ENCODE assay signal across 17 cellular contexts in the genomic region with DNA sequence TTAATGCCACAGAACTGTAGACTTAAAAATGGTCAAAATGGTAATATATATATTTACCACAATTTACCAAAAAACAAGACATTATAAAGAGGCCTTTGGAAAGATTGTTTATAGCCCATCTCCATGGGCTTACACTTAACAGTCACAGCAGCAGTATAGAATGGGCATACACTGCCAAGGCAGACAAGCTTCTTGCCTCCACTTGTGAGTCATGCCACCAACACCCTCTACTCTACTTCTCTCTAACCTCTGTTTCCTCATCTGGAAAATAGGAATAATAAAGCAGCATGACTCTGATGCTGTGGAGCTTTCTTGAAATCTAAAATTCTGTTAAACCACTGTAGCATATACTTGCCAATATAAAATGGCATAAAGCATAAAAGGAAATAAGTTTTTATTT. TPM values are rescaled to one million over a fixed set of nuclear protein-coding genes. Genes with fewer than 3 reads are reported as not detected.
A peak's percentile ranks its signal among the peaks of the same experiment; 100 is the strongest.
DNase-seq lines count a peak whose midpoint lies in the region; ATAC-seq, FAIRE-seq and TF ChIP-seq lines count a peak whose summit lies in the region.
"Had no signal": no experiment of that assay in that cellular context is flagged by ENCODE, and none has a peak within 500 bp of the region (broad histone marks: within the 10 kb centered on the region; RNA-seq: fewer than 3 reads in every experiment).

No MANE protein-coding gene starts in this region.

- DNase-seq in GM23248 = peak; percentile 4
- peak; percentile 40 for DNase-seq in HT1080 (ENCODE audit: low read depth)
- DNase-seq in bronchial epithelial cell (ENCODE audit: low read depth) = peak; percentile 22
- no peak for DNase-seq in lower lobe of right lung
- DNase-seq in trophoblast cell = no peak
- DNase-seq in RPMI8226 = no peak
- DNase-seq: CD4-positive, alpha-beta memory T cell; DND-41; GF-D8; H9 had no signal

- no peak overlapping the region for H3K9ac ChIP-seq in GM23248
- no peak overlapping the region for H3K9ac ChIP-seq in trophoblast cell (ENCODE audit: low read length)

- no peak overlapping the region for H4K91ac ChIP-seq in trophoblast cell (ENCODE audit: low read depth, low read length)

- no peak overlapping the region for H3K18ac ChIP-seq in trophoblast cell (ENCODE audit: low read length)

- no peak overlapping the region for H2AK5ac ChIP-seq in trophoblast cell (ENCODE audit: low read length)

- no peak for FAIRE-seq in bronchial epithelial cell (lab: Jason Lieb, UNC)
- FAIRE-seq: A204.1, D721Med, HepG2, HTR-8/SVneo had no signal

- no peak overlapping the region for H3K4me2 ChIP-seq in GM23248 (ENCODE audit: unreplicated experiment)
- no peak overlapping the region for H3K4me2 ChIP-seq in trophoblast cell (ENCODE audit: low read length)

- no peaks in the 10 kb centered on the region for H4K20me1 ChIP-seq in GM23248 (ENCODE audit: insufficient read depth)

- H3K14ac ChIP-seq in trophoblast cell (ENCODE audit: low read length) = no peak overlapping the region

- no peak overlapping the region for H2BK120ac ChIP-seq in trophoblast cell (ENCODE audit: insufficient read depth, low read length, poor library complexity)

- no peak overlapping the region for H2AFZ ChIP-seq in GM23248
- no peak overlapping the region for H2AFZ ChIP-seq in trophoblast cell (ENCODE audit: insufficient read depth, low read length, poor library complexity)

- no peak overlapping the region for H4K12ac ChIP-seq in trophoblast cell (ENCODE audit: low read depth, low read length)

- no peak overlapping the region for H2BK5ac ChIP-seq in trophoblast cell (ENCODE audit: low read depth, low read length, poor library complexity)

- no peak overlapping the region for H4K8ac ChIP-seq in trophoblast cell (ENCODE audit: low read depth, low read length)

- H3K9me3 ChIP-seq in GM23248 (ENCODE audit: low read depth) (no peaks in the 10 kb centered on the region), lower lobe of right lung (no peaks in the 10 kb centered on the region), trophoblast cell (ENCODE audit: insufficient read depth, low read depth, low read length) (no peaks in the 10 kb centered on the region)

- ATAC-seq in lower lobe of right lung (peak; percentile 42 to 45), GM18511 (IDR thresholded peaks at IDR 0.05; ENCODE audit: unreplicated experiment) (no peak), HG02884 (IDR thresholded peaks at IDR 0.05; ENCODE audit: unreplicated experiment) (no peak)
- ATAC-seq: HepG2 had no signal

- no peak overlapping the region for H3K4me3 ChIP-seq in GM23248
- no peak overlapping the region for H3K4me3 ChIP-seq in bronchial epithelial cell (ENCODE audit: low read depth, low read length)
- no peak overlapping the region for H3K4me3 ChIP-seq in lower lobe of right lung
- H3K4me3 ChIP-seq in trophoblast cell (ENCODE audit: low read depth, low read length) = no peak overlapping the region

- no peaks in the 10 kb centered on the region for H3K27me3 ChIP-seq in GM23248 (replicated peaks; ENCODE audit: insufficient read depth)
- no peaks in the 10 kb centered on the region for H3K27me3 ChIP-seq in bronchial epithelial cell (ENCODE audit: control insufficient read depth, insufficient read depth, low read length)
- H3K27me3 ChIP-seq in lower lobe of right lung (ENCODE audit: low read depth) = no peaks in the 10 kb centered on the region
- H3K27me3 ChIP-seq in trophoblast cell (ENCODE audit: insufficient read depth, low read length) = no peaks in the 10 kb centered on the region

- TF ChIP-seq CTCF in bronchial epithelial cell (IDR thresholded peaks at IDR 0.05; ENCODE audit: insufficient read depth, low read length, severe bottlenecking) (no peak), lower lobe of right lung (IDR thresholded peaks at IDR 0.05) (no peak)

- H3K36me3 ChIP-seq in GM23248 (ENCODE audit: low read depth) (no peaks in the 10 kb centered on the region), bronchial epithelial cell (ENCODE audit: control insufficient read depth, insufficient read depth, low read length) (no peaks in the 10 kb centered on the region), lower lobe of right lung (no peaks in the 10 kb centered on the region), trophoblast cell (ENCODE audit: control insufficient read depth in 1 of 2, insufficient read depth in 2 of 2, low read length in 2 of 2) (no peaks in the 10 kb centered on the region)

- intact Hi-C loops in lower lobe of right lung (cut with DNase I) = no loop called here

- H3K79me1 ChIP-seq in trophoblast cell (ENCODE audit: low read length) = no peaks in the 10 kb centered on the region

- H3F3A ChIP-seq in GM23248 (ENCODE audit: insufficient read depth) = no peaks in the 10 kb centered on the region

- H3K23ac ChIP-seq in trophoblast cell (ENCODE audit: low read length) = no peak overlapping the region

- no peaks in the 10 kb centered on the region for H3K4me1 ChIP-seq in GM23248 (ENCODE audit: insufficient read depth)
- H3K4me1 ChIP-seq in lower lobe of right lung = no peaks in the 10 kb centered on the region
- H3K4me1 ChIP-seq in trophoblast cell (ENCODE audit: control insufficient read depth in 1 of 2, insufficient read depth in 2 of 2, low read length in 2 of 2) = no peaks in the 10 kb centered on the region

- no peak overlapping the region for H3K4ac ChIP-seq in trophoblast cell (ENCODE audit: low read depth, low read length)

- no peaks in the 10 kb centered on the region for H3K9me2 ChIP-seq in GM23248 (ENCODE audit: insufficient read depth)

- no peak overlapping the region for H2BK12ac ChIP-seq in trophoblast cell (ENCODE audit: low read length)

- H3K27ac ChIP-seq in GM23248 = no peak overlapping the region
- no peak overlapping the region for H3K27ac ChIP-seq in lower lobe of right lung
- no peak overlapping the region for H3K27ac ChIP-seq in trophoblast cell (ENCODE audit: low read depth, low read length)
- H3K27ac ChIP-seq: C4-2B had no signal

- in situ Hi-C loops in GM23248 (cut with MboI) = no loop called here

- H3K79me2 ChIP-seq in GM23248 (ENCODE audit: insufficient read depth) (no peaks in the 10 kb centered on the region), trophoblast cell (ENCODE audit: control insufficient read depth, insufficient read depth, low read length, poor library complexity) (no peaks in the 10 kb centered on the region)

RNA-seq across cellular contexts. Expression of a gene that starts 14.4 kb away (rescaled TPM):
- total RNA-seq in GM23248 (2014; rRNA removed; shearing (Covaris generic)) = not detected in 2 replicates
- 0.27 TPM in 1 of 2 replicates, not detected in the other for polyA plus RNA-seq in GM23248 (2016; fragmentation: Nextera tagmentation; extraction: Ambion mirVana)
- 0.11 and 0.40 TPM in 2 replicates for total RNA-seq in HT1080 (2014; rRNA removed; shearing (Covaris generic))
- polyA plus RNA-seq in HT1080 (2015; cell fraction: cytosol; rRNA removed) = 0.36 and 0.41 TPM in 2 replicates
- 0.54 and 1.1 TPM in 2 replicates for polyA plus RNA-seq in HT1080 (2015; cell fraction: nucleus; rRNA removed)
- total RNA-seq in bronchial epithelial cell = under 0.01 and 0.13 TPM in 2 replicates
- 0.32 TPM for total RNA-seq in lower lobe of right lung
- polyA plus RNA-seq in trophoblast cell (2013) = 0.48 and 0.53 TPM in 2 replicates
- total RNA-seq: CD4-positive, alpha-beta memory T cell; HepG2 had no signal
- polyA plus RNA-seq: CD4-positive, alpha-beta memory T cell; HepG2 had no signal

RNA-seq across cellular contexts. Expression of a gene that starts 49.8 kb away (rescaled TPM):
- 29.2 and 34.4 TPM in 2 replicates for total RNA-seq in GM23248 (2014; rRNA removed; shearing (Covaris generic))
- polyA plus RNA-seq in GM23248 (2016; fragmentation: Nextera tagmentation; extraction: Ambion mirVana) = 12.9 and 13.1 TPM in 2 replicates
- 50.5 and 56.3 TPM in 2 replicates for total RNA-seq in HT1080 (2014; rRNA removed; shearing (Covaris generic))
- 40.5 and 54.9 TPM in 2 replicates for polyA plus RNA-seq in HT1080 (2015; cell fraction: cytosol; rRNA removed)
- 26.3 and 29.4 TPM in 2 replicates for polyA plus RNA-seq in HT1080 (2015; cell fraction: nucleus; rRNA removed)
- total RNA-seq in bronchial epithelial cell = 20.5 and 21.3 TPM in 2 replicates
- 19.5 TPM for total RNA-seq in lower lobe of right lung
- 8.5 and 8.8 TPM in 2 replicates for polyA plus RNA-seq in trophoblast cell (2013)

Comparison
In these comparisons a context has a peak if more than half of its experiments do, and no peak if none do; other contexts are left out.
1. DNase-seq: peak in GM23248 (single experiment), HT1080 (single experiment) and bronchial epithelial cell (single experiment); none in lower lobe of right lung (single experiment), trophoblast cell (0 of 2) and RPMI8226 (single experiment).
2. ATAC-seq: peak in lower lobe of right lung (2 of 2); none in GM18511 (single experiment) and HG02884 (single experiment).